29 cellular contexts compared by ENCODE assay signal in genomic region chr3:113805249-113805648, GRCh38. TPM values are rescaled to one million over a fixed set of nuclear protein-coding genes. Genes with fewer than 3 reads are reported as not detected.
"Had no signal": no experiment of that assay in that cellular context is flagged by ENCODE, and none has a peak within 500 bp of the region (broad histone marks: within the 10 kb centered on the region; RNA-seq: fewer than 3 reads in every experiment).

No MANE protein-coding gene starts in this region.

- H3K9me3 ChIP-seq: esophagus muscularis mucosa, gastrocnemius medialis had no signal

- H3K4me3 ChIP-seq: coronary artery, dorsolateral prefrontal cortex, esophagus muscularis mucosa, gastrocnemius medialis had no signal

- H3K27ac ChIP-seq: brain microvascular endothelial cell, coronary artery, esophagus muscularis mucosa, foreskin keratinocyte, gastrocnemius medialis, WERI-Rb-1 had no signal

- FAIRE-seq: bronchial epithelial cell had no signal

- ATAC-seq: activated CD4-positive, CD25-positive, alpha-beta regulatory T cell treated with anti-CD3 and anti-CD28 coated beads, Interleukin-2, amount 50 U/mL, for 24 hours; activated CD8-positive, alpha-beta T cell treated with anti-CD3 and anti-CD28 coated beads for 36 hours; activated T-cell treated with anti-CD3 and anti-CD28 coated beads, Interleukin-2, amount 50 U/mL, for 4 hours; activated T-helper 17 cell treated with anti-CD3 and anti-CD28 coated beads, Interleukin-2, amount 50 U/mL, for 72 hours; foreskin keratinocyte; gastrocnemius medialis; T-helper 17 cell had no signal

- H3K4me1 ChIP-seq: esophagus muscularis mucosa, foreskin keratinocyte, gastrocnemius medialis had no signal

- DNase-seq: activated B cell treated with CpG ODN at 0.5 μM for 24 hours; activated CD4-positive, alpha-beta T cell treated with anti-CD3 and anti-CD28 coated beads for 48 hours; activated CD4-positive, alpha-beta T cell treated with anti-CD3 and anti-CD28 coated beads, Interleukin-2, amount 50 U/mL, for 1 hour; activated CD4-positive, alpha-beta T cell treated with anti-CD3 and anti-CD28 coated beads, Interleukin-2, amount 50 U/mL, for 48 hours; activated CD8-positive, alpha-beta memory T cell treated with anti-CD3 and anti-CD28 coated beads for 24 hours; activated CD8-positive, alpha-beta T cell treated with anti-CD3 and anti-CD28 coated beads for 36 hours; activated effector memory CD4-positive, alpha-beta T cell treated with Interleukin-2 at 50 U/mL for 16 hours; activated gamma-delta T cell treated with Interleukin-2 at 50 U/mL for 16 hours; activated naive CD4-positive, alpha-beta T cell treated with anti-CD3 and anti-CD28 coated beads, Interleukin-2, amount 50 U/mL, for 16 hours; activated naive CD4-positive, alpha-beta T cell treated with Interleukin-2 at 50 U/mL for 16 hours; activated T-cell treated with anti-CD3 and anti-CD28 coated beads, Interleukin-2, amount 50 U/mL, for 4 hours; amniotic stem cell; anterior cingulate cortex; brain microvascular endothelial cell; dorsolateral prefrontal cortex; effector memory CD4-positive, alpha-beta T cell; endodermal cell; foreskin keratinocyte; gastrocnemius medialis; glutamatergic neuron; T-helper 1 cell; T-helper 17 cell; T1000; WERI-Rb-1 had no signal

- H3K27me3 ChIP-seq: brain microvascular endothelial cell, dorsolateral prefrontal cortex, esophagus muscularis mucosa, foreskin keratinocyte, gastrocnemius medialis had no signal

RNA-seq across cellular contexts. Expression of gene GRAMD1C, which starts 33.3 kb away (rescaled TPM):
- total RNA-seq: activated T-cell treated with anti-CD3 and anti-CD28 coated beads, Interleukin-2, amount 50 U/mL, for 4 hours had no signal
